ENCODE assay signal across 18 cellular contexts in the genomic region with DNA sequence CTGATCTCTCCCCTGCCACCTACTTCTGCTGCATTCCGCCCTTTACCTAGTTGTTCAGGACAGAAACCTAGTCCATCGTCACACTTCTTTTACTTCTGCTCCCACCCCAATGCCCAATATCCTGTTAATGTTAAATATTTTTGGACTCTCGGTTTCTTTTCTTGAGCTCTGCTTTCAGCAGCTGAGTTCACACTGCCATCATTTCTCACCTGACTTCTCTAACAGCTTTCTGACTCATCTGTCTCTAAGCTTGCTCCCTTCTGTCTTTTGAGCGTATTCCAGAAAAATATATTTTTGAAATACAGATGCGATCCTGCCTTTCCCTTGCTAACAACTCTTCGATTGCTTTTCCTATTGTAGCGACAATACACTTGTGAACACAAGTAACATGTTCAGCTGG.
DNase-seq lines count a peak whose midpoint lies in the region; ATAC-seq and TF ChIP-seq lines count a peak whose summit lies in the region.
"Had no signal": no experiment of that assay in that cellular context is flagged by ENCODE, and none has a peak within 500 bp of the region (broad histone marks: within the 10 kb centered on the region; RNA-seq: fewer than 3 reads in every experiment).

No MANE protein-coding gene starts in this region.

- peak; percentile 46 for ATAC-seq in HG02938 (IDR thresholded peaks at IDR 0.05; ENCODE audit: unreplicated experiment)
- ATAC-seq: left lung had no signal

- H3K4me3 Mint-ChIP-seq in activated CD4-positive, alpha-beta memory T cell treated with anti-CD3 and anti-CD28 coated beads for 36 hours, result no peak overlapping the region
- no peak overlapping the region for H3K4me3 Mint-ChIP-seq in activated CD4-positive, alpha-beta memory T cell treated with anti-CD3 and anti-CD28 coated beads, Interleukin-2, amount 10 ng/mL, durations not matched to agents 7 days and 5 days
- H3K4me3 Mint-ChIP-seq in dendritic cell treated with granulocyte-macrophage colony-stimulating factor and Interleukin-4, amounts not matched to agents 40 ng/mL and 50 ng/mL, for 4 days, result no peak overlapping the region
- H3K4me3 Mint-ChIP-seq in progenitor cell of endocrine pancreas (ENCODE audit: low read depth), result no peak overlapping the region

- POLR2A ChIA-PET in activated CD4-positive, alpha-beta memory T cell treated with anti-CD3 and anti-CD28 coated beads for 36 hours (lab: Charles Lee), result no interaction called here
- POLR2A ChIA-PET in activated CD4-positive, alpha-beta memory T cell treated with anti-CD3 and anti-CD28 coated beads, Interleukin-2, amount 10 ng/mL, durations not matched to agents 7 days and 5 days (lab: Charles Lee), result no interaction called here

- intact Hi-C loops in activated CD4-positive, alpha-beta memory T cell treated with anti-CD3 and anti-CD28 coated beads for 36 hours (cut with micrococcal nuclease), result no loop called here
- intact Hi-C loops in dendritic cell treated with granulocyte-macrophage colony-stimulating factor and Interleukin-4, amounts not matched to agents 40 ng/mL and 50 ng/mL, for 4 days (cut with micrococcal nuclease), result no loop called here
- intact Hi-C loops in vagina (cut with DNase I), result no loop called here

- peaks cover 31% of the 10 kb centered on the region for H3K4me1 Mint-ChIP-seq in activated CD4-positive, alpha-beta memory T cell treated with anti-CD3 and anti-CD28 coated beads for 36 hours (ENCODE audit: low read depth)
- H3K4me1 Mint-ChIP-seq in activated CD4-positive, alpha-beta memory T cell treated with anti-CD3 and anti-CD28 coated beads, Interleukin-2, amount 10 ng/mL, durations not matched to agents 7 days and 5 days, result peaks cover 16% of the 10 kb centered on the region
- peaks cover 26% of the 10 kb centered on the region for H3K4me1 Mint-ChIP-seq in dendritic cell treated with granulocyte-macrophage colony-stimulating factor and Interleukin-4, amounts not matched to agents 40 ng/mL and 50 ng/mL, for 4 days (ENCODE audit: low read depth)
- H3K4me1 Mint-ChIP-seq in progenitor cell of endocrine pancreas (ENCODE audit: low read depth), result peaks cover 23% of the 10 kb centered on the region

- no peaks in the 10 kb centered on the region for H3K27me3 Mint-ChIP-seq in activated CD4-positive, alpha-beta memory T cell treated with anti-CD3 and anti-CD28 coated beads for 36 hours
- no peaks in the 10 kb centered on the region for H3K27me3 Mint-ChIP-seq in activated CD4-positive, alpha-beta memory T cell treated with anti-CD3 and anti-CD28 coated beads, Interleukin-2, amount 10 ng/mL, durations not matched to agents 7 days and 5 days
- H3K27me3 Mint-ChIP-seq in dendritic cell treated with granulocyte-macrophage colony-stimulating factor and Interleukin-4, amounts not matched to agents 40 ng/mL and 50 ng/mL, for 4 days, result no peaks in the 10 kb centered on the region
- H3K27me3 Mint-ChIP-seq in progenitor cell of endocrine pancreas, result no peaks in the 10 kb centered on the region

- H3K9me3 Mint-ChIP-seq in activated CD4-positive, alpha-beta memory T cell treated with anti-CD3 and anti-CD28 coated beads for 36 hours, result no peaks in the 10 kb centered on the region
- H3K9me3 Mint-ChIP-seq in activated CD4-positive, alpha-beta memory T cell treated with anti-CD3 and anti-CD28 coated beads, Interleukin-2, amount 10 ng/mL, durations not matched to agents 7 days and 5 days, result no peaks in the 10 kb centered on the region
- no peaks in the 10 kb centered on the region for H3K9me3 Mint-ChIP-seq in dendritic cell treated with granulocyte-macrophage colony-stimulating factor and Interleukin-4, amounts not matched to agents 40 ng/mL and 50 ng/mL, for 4 days
- H3K9me3 Mint-ChIP-seq in progenitor cell of endocrine pancreas (ENCODE audit: low read depth), result no peaks in the 10 kb centered on the region

- peak overlapping the region; percentile 14 for H3K27ac Mint-ChIP-seq in activated CD4-positive, alpha-beta memory T cell treated with anti-CD3 and anti-CD28 coated beads for 36 hours
- no peak overlapping the region for H3K27ac Mint-ChIP-seq in activated CD4-positive, alpha-beta memory T cell treated with anti-CD3 and anti-CD28 coated beads, Interleukin-2, amount 10 ng/mL, durations not matched to agents 7 days and 5 days
- peak overlapping the region; percentile 7 for H3K27ac Mint-ChIP-seq in dendritic cell treated with granulocyte-macrophage colony-stimulating factor and Interleukin-4, amounts not matched to agents 40 ng/mL and 50 ng/mL, for 4 days
- H3K27ac Mint-ChIP-seq in progenitor cell of endocrine pancreas, result peak overlapping the region; percentile 25

- CTCF ChIA-PET in activated CD4-positive, alpha-beta memory T cell treated with anti-CD3 and anti-CD28 coated beads for 36 hours (lab: Charles Lee), result no interaction called here
- CTCF ChIA-PET in activated CD4-positive, alpha-beta memory T cell treated with anti-CD3 and anti-CD28 coated beads, Interleukin-2, amount 10 ng/mL, durations not matched to agents 7 days and 5 days (lab: Charles Lee), result no interaction called here

- no peak overlapping the region for H3K27ac ChIP-seq in vagina
- H3K27ac ChIP-seq: BLaER1 treated with 17β-estradiol and CSF1 and Interleukin-3, amounts not matched to agents 10 nM and 100 nM; KMS-11; left lung; parathyroid adenoma; upper lobe of left lung had no signal

- peaks cover 9% of the 10 kb centered on the region for H3K36me3 Mint-ChIP-seq in activated CD4-positive, alpha-beta memory T cell treated with anti-CD3 and anti-CD28 coated beads for 36 hours
- peaks cover 15% of the 10 kb centered on the region for H3K36me3 Mint-ChIP-seq in activated CD4-positive, alpha-beta memory T cell treated with anti-CD3 and anti-CD28 coated beads, Interleukin-2, amount 10 ng/mL, durations not matched to agents 7 days and 5 days (ENCODE audit: low read depth)
- H3K36me3 Mint-ChIP-seq in dendritic cell treated with granulocyte-macrophage colony-stimulating factor and Interleukin-4, amounts not matched to agents 40 ng/mL and 50 ng/mL, for 4 days (ENCODE audit: low read depth), result peaks cover 10% of the 10 kb centered on the region
- H3K36me3 Mint-ChIP-seq in progenitor cell of endocrine pancreas (ENCODE audit: insufficient read depth), result peaks cover 8% of the 10 kb centered on the region

- no peak for TF ChIP-seq POLR2A in vagina (IDR thresholded peaks at IDR 0.05)

- no peak for DNase-seq in activated CD4-positive, alpha-beta memory T cell treated with anti-CD3 and anti-CD28 coated beads for 36 hours
- DNase-seq in activated CD4-positive, alpha-beta memory T cell treated with anti-CD3 and anti-CD28 coated beads, Interleukin-2, amount 10 ng/mL, durations not matched to agents 7 days and 5 days, result no peak
- DNase-seq in progenitor cell of endocrine pancreas (ENCODE audit: low spot score, unreplicated experiment) (no peak), GM19240 (ENCODE audit: insufficient read length, low spot score) (no peak), vagina (ENCODE audit: extremely low spot score in 2 of 2) (no peak)
- no peak for DNase-seq in activated CD4-positive, alpha-beta T cell treated with anti-CD3 and anti-CD28 coated beads, Interleukin-2, amount 50 U/mL, for 1 hour
- DNase-seq: amygdala, foreskin melanocyte, left lung, NCI-H1092, NCI-H2107, T-helper 9 cell had no signal

- H3K9me3 ChIP-seq in vagina, result no peaks in the 10 kb centered on the region
- H3K9me3 ChIP-seq: BLaER1 treated with 17β-estradiol and CSF1 and Interleukin-3, amounts not matched to agents 10 nM and 100 nM; left lung; upper lobe of left lung had no signal

- H3K4me1 ChIP-seq in vagina, result peaks cover 38% of the 10 kb centered on the region
- H3K4me1 ChIP-seq: parathyroid adenoma had no signal

- H3K36me3 ChIP-seq in vagina, result no peaks in the 10 kb centered on the region

- no peaks in the 10 kb centered on the region for H3K27me3 ChIP-seq in vagina
- H3K27me3 ChIP-seq: BLaER1 treated with 17β-estradiol and CSF1 and Interleukin-3, amounts not matched to agents 10 nM and 100 nM; left lung; upper lobe of left lung had no signal

- TF ChIP-seq CTCF in progenitor cell of endocrine pancreas (IDR thresholded peaks at IDR 0.05; ENCODE audit: unreplicated experiment) (no peak), vagina (IDR thresholded peaks at IDR 0.05) (no peak)

- H3K4me3 ChIP-seq in vagina, result no peak overlapping the region
- H3K4me3 ChIP-seq: BLaER1 treated with 17β-estradiol and CSF1 and Interleukin-3, amounts not matched to agents 10 nM and 100 nM; left lung; upper lobe of left lung had no signal
